Comparison of ENCODE assay signal across 1 cellular context in genomic region chr5:108381955-108382783, GRCh38.
A peak's percentile ranks its signal among the peaks of the same experiment; 100 is the strongest.
TF ChIP-seq lines count a peak whose summit lies in the region.

Gene FBXL17 (minus strand): TSS chr5:108382098.

TF ChIP-seq in K562, 482 proteins besides CTCF, POLR2A, EP300 and RAD21 (continued from another document and continues in another):
- TF ChIP-seq TSHZ1 (CRISPR knock-in tag; IDR thresholded peaks at IDR 0.05) (no peak), ZNF165 (CRISPR knock-in tag; IDR thresholded peaks at IDR 0.05; ENCODE audit: borderline replicate concordance) (no peak), BRD9 (IDR thresholded peaks at IDR 0.05; ENCODE audit: low read depth, partially characterized antibody) (no peak), TAF1 (IDR thresholded peaks at IDR 0.05; ENCODE audit: control insufficient read depth, extremely low read depth, insufficient read depth, low read length, severe bottlenecking) (peak; percentile 79), BRF1 (IDR thresholded peaks at IDR 0.05; ENCODE audit: borderline replicate concordance, extremely low read depth, insufficient read length) (no peak), RNF219 (CRISPR knock-in tag; IDR thresholded peaks at IDR 0.05) (no peak), NKRF (IDR thresholded peaks at IDR 0.05; ENCODE audit: borderline replicate concordance) (peak; percentile 47; the same call in 1 of the 2 replicates), ZSCAN32 (CRISPR knock-in tag; IDR thresholded peaks at IDR 0.05) (peak; percentile 51; the same call in 1 of the 2 replicates), ZNF134 (CRISPR knock-in tag; conservative IDR thresholded peaks at IDR 0.05) (no peak), NFIC (IDR thresholded peaks at IDR 0.05) (peak; percentile 21; the same call in 1 of the 2 replicates), ZNF449 (CRISPR knock-in tag; IDR thresholded peaks at IDR 0.05) (peak; percentile 46; the same call in 1 of the 2 replicates), SMARCA4 (IDR thresholded peaks at IDR 0.05) (peak; percentile 65), ZNF318 (IDR thresholded peaks at IDR 0.05; ENCODE audit: borderline replicate concordance in 1 of 2, low read depth in 1 of 2) (no peak; a peak in 1 of 4 replicates), HES1 (IDR thresholded peaks at IDR 0.05; ENCODE audit: low read depth) (no peak), ZBTB17 (CRISPR knock-in tag; IDR thresholded peaks at IDR 0.05) (peak; percentile 13; the same call in 1 of the 2 replicates), ZNF24 (IDR thresholded peaks at IDR 0.05) (peak; percentile 30; the same call in 1 of the 2 replicates), KHSRP (IDR thresholded peaks at IDR 0.05) (no peak), FIP1L1 (IDR thresholded peaks at IDR 0.05; ENCODE audit: low read depth, low read length, poor library complexity, severe bottlenecking) (peak; percentile 60), ARID1B (IDR thresholded peaks at IDR 0.05) (no peak; the same call in 1 of the 2 replicates), GATA2 (CRISPR knock-in tag; IDR thresholded peaks at IDR 0.05) (no peak), HIVEP1 (CRISPR knock-in tag; IDR thresholded peaks at IDR 0.05) (no peak), ELF4 (CRISPR knock-in tag; IDR thresholded peaks at IDR 0.05) (0 out of 2 replicates have a peak, but pooled peaks have one; percentile 5), ZNF384 (IDR thresholded peaks at IDR 0.05; ENCODE audit: low read depth, low read length) (no peak)
- TF ChIP-seq, protein P1, sequence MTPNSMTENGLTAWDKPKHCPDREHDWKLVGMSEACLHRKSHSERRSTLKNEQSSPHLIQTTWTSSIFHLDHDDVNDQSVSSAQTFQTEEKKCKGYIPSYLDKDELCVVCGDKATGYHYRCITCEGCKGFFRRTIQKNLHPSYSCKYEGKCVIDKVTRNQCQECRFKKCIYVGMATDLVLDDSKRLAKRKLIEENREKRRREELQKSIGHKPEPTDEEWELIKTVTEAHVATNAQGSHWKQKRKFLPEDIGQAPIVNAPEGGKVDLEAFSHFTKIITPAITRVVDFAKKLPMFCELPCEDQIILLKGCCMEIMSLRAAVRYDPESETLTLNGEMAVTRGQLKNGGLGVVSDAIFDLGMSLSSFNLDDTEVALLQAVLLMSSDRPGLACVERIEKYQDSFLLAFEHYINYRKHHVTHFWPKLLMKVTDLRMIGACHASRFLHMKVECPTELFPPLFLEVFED (CRISPR knock-in tag; conservative IDR thresholded peaks at IDR 0.05): no peak
- TF ChIP-seq, protein P2, sequence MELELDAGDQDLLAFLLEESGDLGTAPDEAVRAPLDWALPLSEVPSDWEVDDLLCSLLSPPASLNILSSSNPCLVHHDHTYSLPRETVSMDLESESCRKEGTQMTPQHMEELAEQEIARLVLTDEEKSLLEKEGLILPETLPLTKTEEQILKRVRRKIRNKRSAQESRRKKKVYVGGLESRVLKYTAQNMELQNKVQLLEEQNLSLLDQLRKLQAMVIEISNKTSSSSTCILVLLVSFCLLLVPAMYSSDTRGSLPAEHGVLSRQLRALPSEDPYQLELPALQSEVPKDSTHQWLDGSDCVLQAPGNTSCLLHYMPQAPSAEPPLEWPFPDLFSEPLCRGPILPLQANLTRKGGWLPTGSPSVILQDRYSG (tag; conservative IDR thresholded peaks at IDR 0.05; ENCODE audit: low read depth): peak; percentile 84
- TF ChIP-seq, protein P3, sequence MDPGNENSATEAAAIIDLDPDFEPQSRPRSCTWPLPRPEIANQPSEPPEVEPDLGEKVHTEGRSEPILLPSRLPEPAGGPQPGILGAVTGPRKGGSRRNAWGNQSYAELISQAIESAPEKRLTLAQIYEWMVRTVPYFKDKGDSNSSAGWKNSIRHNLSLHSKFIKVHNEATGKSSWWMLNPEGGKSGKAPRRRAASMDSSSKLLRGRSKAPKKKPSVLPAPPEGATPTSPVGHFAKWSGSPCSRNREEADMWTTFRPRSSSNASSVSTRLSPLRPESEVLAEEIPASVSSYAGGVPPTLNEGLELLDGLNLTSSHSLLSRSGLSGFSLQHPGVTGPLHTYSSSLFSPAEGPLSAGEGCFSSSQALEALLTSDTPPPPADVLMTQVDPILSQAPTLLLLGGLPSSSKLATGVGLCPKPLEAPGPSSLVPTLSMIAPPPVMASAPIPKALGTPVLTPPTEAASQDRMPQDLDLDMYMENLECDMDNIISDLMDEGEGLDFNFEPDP (CRISPR knock-in tag; IDR thresholded peaks at IDR 0.05): no peak
- TF ChIP-seq, protein P4, sequence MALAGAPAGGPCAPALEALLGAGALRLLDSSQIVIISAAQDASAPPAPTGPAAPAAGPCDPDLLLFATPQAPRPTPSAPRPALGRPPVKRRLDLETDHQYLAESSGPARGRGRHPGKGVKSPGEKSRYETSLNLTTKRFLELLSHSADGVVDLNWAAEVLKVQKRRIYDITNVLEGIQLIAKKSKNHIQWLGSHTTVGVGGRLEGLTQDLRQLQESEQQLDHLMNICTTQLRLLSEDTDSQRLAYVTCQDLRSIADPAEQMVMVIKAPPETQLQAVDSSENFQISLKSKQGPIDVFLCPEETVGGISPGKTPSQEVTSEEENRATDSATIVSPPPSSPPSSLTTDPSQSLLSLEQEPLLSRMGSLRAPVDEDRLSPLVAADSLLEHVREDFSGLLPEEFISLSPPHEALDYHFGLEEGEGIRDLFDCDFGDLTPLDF (CRISPR knock-in tag; IDR thresholded peaks at IDR 0.05): no peak; the same call in 1 of the 2 replicates
